Comparison of ENCODE assay signal across 1 cellular context in the genomic region with DNA sequence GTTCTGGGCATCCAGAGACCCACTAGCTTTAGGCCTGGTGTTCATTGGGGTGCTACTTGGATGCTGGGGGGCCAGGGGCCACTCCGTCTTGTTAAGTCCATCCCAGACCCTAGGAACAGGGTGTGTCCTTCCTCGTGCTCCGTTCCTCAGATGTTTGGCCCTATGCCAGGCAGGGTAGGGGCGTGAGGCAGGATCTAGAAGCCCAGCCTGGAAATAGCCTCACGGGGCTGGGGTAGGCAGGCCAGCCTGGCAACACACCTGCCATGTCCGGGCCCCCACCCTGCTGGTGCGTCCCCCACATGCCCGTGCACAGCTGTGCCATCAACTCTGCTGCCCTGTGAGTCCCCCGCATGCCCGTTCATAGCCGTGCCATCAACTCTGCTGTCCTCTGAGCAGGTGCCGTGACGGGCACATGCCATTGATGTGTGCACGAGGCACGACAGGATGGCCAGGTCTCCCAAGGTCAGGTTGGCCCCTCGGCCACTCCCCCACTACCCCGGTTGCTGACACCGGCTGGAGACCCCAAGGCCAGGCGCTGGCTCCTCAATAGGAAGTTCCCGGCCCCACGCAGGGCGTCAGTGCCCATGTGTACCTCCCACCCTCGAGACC.
TF ChIP-seq lines count a peak whose summit lies in the region.

No MANE protein-coding gene starts in this region.

TF ChIP-seq in IMR-90, 13 proteins besides CTCF, POLR2A, EP300 and RAD21 (continued from another document):
- TF ChIP-seq, protein P1, sequence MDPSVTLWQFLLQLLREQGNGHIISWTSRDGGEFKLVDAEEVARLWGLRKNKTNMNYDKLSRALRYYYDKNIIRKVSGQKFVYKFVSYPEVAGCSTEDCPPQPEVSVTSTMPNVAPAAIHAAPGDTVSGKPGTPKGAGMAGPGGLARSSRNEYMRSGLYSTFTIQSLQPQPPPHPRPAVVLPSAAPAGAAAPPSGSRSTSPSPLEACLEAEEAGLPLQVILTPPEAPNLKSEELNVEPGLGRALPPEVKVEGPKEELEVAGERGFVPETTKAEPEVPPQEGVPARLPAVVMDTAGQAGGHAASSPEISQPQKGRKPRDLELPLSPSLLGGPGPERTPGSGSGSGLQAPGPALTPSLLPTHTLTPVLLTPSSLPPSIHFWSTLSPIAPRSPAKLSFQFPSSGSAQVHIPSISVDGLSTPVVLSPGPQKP (IDR thresholded peaks at IDR 0.05; ENCODE audit: borderline replicate concordance, low read depth, low read length), result no peak
- TF ChIP-seq NFE2L2 (IDR thresholded peaks at IDR 0.05; ENCODE audit: low read depth, low read length) (no peak), RCOR1 (IDR thresholded peaks at IDR 0.05; ENCODE audit: insufficient replicate concordance, low read length) (no peak), BHLHE40 (IDR thresholded peaks at IDR 0.05; ENCODE audit: low read depth, low read length) (no peak), CEBPB (IDR thresholded peaks at IDR 0.05; ENCODE audit: low read depth, low read length) (no peak), SMC3 (IDR thresholded peaks at IDR 0.05; ENCODE audit: low read depth, low read length) (no peak), MAFK (IDR thresholded peaks at IDR 0.05; ENCODE audit: low read depth, low read length) (no peak), MXI1 (IDR thresholded peaks at IDR 0.05; ENCODE audit: borderline replicate concordance, low read depth, low read length) (no peak), FOS (IDR thresholded peaks at IDR 0.05; ENCODE audit: low read depth, low read length) (no peak), MAZ (IDR thresholded peaks at IDR 0.05; ENCODE audit: borderline replicate concordance, low read depth, low read length) (no peak)
TF ChIP-seq in IMR-90: peak in this region for 0.
